In genomic region chr17:74987418-74987908, GRCh38 we compare ENCODE assay signal across 8 cellular contexts. TPM values are rescaled to one million over a fixed set of nuclear protein-coding genes. Genes with fewer than 3 reads are reported as not detected.
A peak's percentile ranks its signal among the peaks of the same experiment; 100 is the strongest.
DNase-seq lines count a peak whose midpoint lies in the region; ATAC-seq and TF ChIP-seq lines count a peak whose summit lies in the region.

TSS of gene CDR2L (plus strand) at chr17:74987632. CDS start at chr17:74988044, 412 bp downstream.

- peaks cover 3% of the 10 kb centered on the region for H3K36me3 Mint-ChIP-seq in type B pancreatic cell

- TF ChIP-seq CTCF in heart right ventricle (IDR thresholded peaks at IDR 0.05) (no peak), type B pancreatic cell (conservative IDR thresholded peaks at IDR 0.05) (no peak)

- peak within 1 kb of the TSS; percentile 57 for H3K4me3 ChIP-seq in GM08714 (ENCODE audit: low read length)
- H3K4me3 ChIP-seq in heart right ventricle = peak within 1 kb of the TSS; percentile 63 to 92 (median 80)

- DNase-seq in NCI-H1436 treated with DMSO at 0.1 percent for 48 hours (lab: John Stamatoyannopoulos, UW) (peak; percentile 85), T-helper 1 cell (peak; percentile 83 to 92 (median 89)), amniotic epithelial cell (ENCODE audit: low read depth) (peak; percentile 86), heart right ventricle (peak; percentile 96 to 97), posterior cingulate gyrus (peak; percentile 95 to 100 (median 98)), type B pancreatic cell (ENCODE audit: extremely low spot score, unreplicated experiment) (peak; percentile 97)

- peak; percentile 78 for ATAC-seq in HG02763 (IDR thresholded peaks at IDR 0.05; ENCODE audit: unreplicated experiment)
- ATAC-seq in heart right ventricle = peak; percentile 87 to 94 (median 92)

- peak within 1 kb of the TSS; percentile 97 for H3K27ac Mint-ChIP-seq in type B pancreatic cell

- H3K36me3 ChIP-seq in heart right ventricle = peaks cover 0 to 4% (median 0%) of the 10 kb centered on the region in 9 donors

- H3K9me3 Mint-ChIP-seq in type B pancreatic cell = no peaks in the 10 kb centered on the region

- 0% methylated on average over 36 to 51 of the region's 51 CpGs for whole genome bisulfite sequencing in heart right ventricle, 2 donors

- H3K4me1 ChIP-seq in heart right ventricle = peaks cover 0 to 52% (median 30%) of the 10 kb centered on the region in 9 donors

- H3K27ac ChIP-seq in heart right ventricle = peak within 1 kb of the TSS; percentile 87 to 100 (median 98)

- no peaks in the 10 kb centered on the region for H3K9me3 ChIP-seq in heart right ventricle

- H3K27me3 Mint-ChIP-seq in type B pancreatic cell = no peaks in the 10 kb centered on the region

- peaks cover 13% of the 10 kb centered on the region for H3K4me1 Mint-ChIP-seq in type B pancreatic cell (ENCODE audit: unreplicated experiment)

- peaks cover 0 to 17% (median 0%) of the 10 kb centered on the region in 7 donors for H3K27me3 ChIP-seq in heart right ventricle

- intact Hi-C loops in heart right ventricle (cut with DNase I) = loop anchor here in 5 of 10 donors (2.0 to 10.0 kb wide), 4 partner anchors 25 to 125 kb away; partner anchors contain the start of genes ATP5PD (in 3 of the 5), KCTD2 (in 3 of the 5) and MRPL58 (in 1 of the 5)
- intact Hi-C loops in posterior cingulate gyrus (cut with DNase I) = loop anchor here (1.0 to 10.0 kb wide), 2 partner anchors 26 to 47 kb away; no protein-coding TSS in a partner anchor

- peak within 1 kb of the TSS; percentile 92 for H3K4me3 Mint-ChIP-seq in type B pancreatic cell

RNA-seq across cellular contexts. Expression of gene CDR2L, which starts in this region (rescaled TPM):
- total RNA-seq in heart right ventricle = 10 to 100 TPM; 10.8 to 25.3 (median 16.3) TPM
- polyA plus RNA-seq in heart right ventricle = 10 to 100 TPM in 1 of 2 donors, 1 to 10 TPM in 1; 8.5 to 11.9 TPM
- 34.9 and 96.2 TPM in 2 replicates for total RNA-seq in type B pancreatic cell (ENCODE audit: low replicate concordance)

Comparison
In these comparisons a context has a peak if more than half of its experiments do, and no peak if none do; other contexts are left out.
1. Peak in every context shown above with its lines: DNase-seq, ATAC-seq, H3K4me3 ChIP-seq and H3K27ac ChIP-seq.